8 cellular contexts compared by ENCODE assay signal in genomic region chr3:69085543-69086132, GRCh38. TPM values are rescaled to one million over a fixed set of nuclear protein-coding genes. Genes with fewer than 3 reads are reported as not detected.
DNase-seq lines count a peak whose midpoint lies in the region; ATAC-seq and TF ChIP-seq lines count a peak whose summit lies in the region.

No MANE protein-coding gene starts in this region.

- H3K4me1 Mint-ChIP-seq in dendritic cell treated with granulocyte-macrophage colony-stimulating factor and Interleukin-4, amounts not matched to agents 40 ng/mL and 50 ng/mL, for 4 days (ENCODE audit: low read depth): peaks cover 50% of the 10 kb centered on the region

- H3K27ac ChIP-seq in Peyer's patch: peak overlapping the region; percentile 85 to 96 (median 92)
- peak overlapping the region; percentile 92 for H3K27ac ChIP-seq in lower lobe of right lung
- peak overlapping the region; percentile 82 to 84 for H3K27ac ChIP-seq in testis

- intact Hi-C loops in dendritic cell treated with granulocyte-macrophage colony-stimulating factor and Interleukin-4, amounts not matched to agents 40 ng/mL and 50 ng/mL, for 4 days (cut with micrococcal nuclease): loop anchor here (5.0 to 10.0 kb wide), 2 partner anchors 33 to 239 kb away; partner anchors contain the start of gene TMF1
- intact Hi-C loops in lower lobe of right lung (cut with DNase I): no loop called here
- intact Hi-C loops in testis (cut with DNase I; ENCODE audit: low total_unique reads): no loop called here

- H3K4me3 ChIP-seq in Peyer's patch (peak overlapping the region; percentile 56 to 94 (median 82)), lower lobe of right lung (peak overlapping the region; percentile 92), testis (peak overlapping the region; percentile 77 to 83)

- DNase-seq in NCI-H1105 treated with DMSO at 0.1 percent for 48 hours (lab: John Stamatoyannopoulos, UW) (peak; percentile 1), NCI-H1105 (lab: John Stamatoyannopoulos, UW) (no peak), Peyer's patch (peak in 2 of 3 donors; percentile 61 to 62), lower lobe of right lung (peak; percentile 49), testis (peak; percentile 57), ecto neural progenitor cell (ENCODE audit: low spot score) (no peak)

- H3K9me3 Mint-ChIP-seq in dendritic cell treated with granulocyte-macrophage colony-stimulating factor and Interleukin-4, amounts not matched to agents 40 ng/mL and 50 ng/mL, for 4 days: no peaks in the 10 kb centered on the region

- H3K36me3 ChIP-seq in Peyer's patch (no peaks in the 10 kb centered on the region), lower lobe of right lung (no peaks in the 10 kb centered on the region), testis (ENCODE audit: low read depth, missing control alignments) (no peaks in the 10 kb centered on the region)

- H3K27ac Mint-ChIP-seq in dendritic cell treated with granulocyte-macrophage colony-stimulating factor and Interleukin-4, amounts not matched to agents 40 ng/mL and 50 ng/mL, for 4 days: peak overlapping the region; percentile 98

- H3K4me1 ChIP-seq in Peyer's patch (peaks cover 0 to 75% (median 40%) of the 10 kb centered on the region in 4 donors), lower lobe of right lung (peaks cover 79% of the 10 kb centered on the region), testis (peaks cover 40% of the 10 kb centered on the region)

- peak overlapping the region; percentile 94 for H3K4me3 Mint-ChIP-seq in dendritic cell treated with granulocyte-macrophage colony-stimulating factor and Interleukin-4, amounts not matched to agents 40 ng/mL and 50 ng/mL, for 4 days

- WGBS in testis, 2 donors: 0 to 1% methylated on average over 9 to 10 of the region's 10 CpGs

- no peaks in the 10 kb centered on the region for H3K9me3 ChIP-seq in Peyer's patch
- no peaks in the 10 kb centered on the region for H3K9me3 ChIP-seq in lower lobe of right lung
- no peaks in the 10 kb centered on the region for H3K9me3 ChIP-seq in testis

- TF ChIP-seq CTCF in Peyer's patch (IDR thresholded peaks at IDR 0.05) (no peak), lower lobe of right lung (IDR thresholded peaks at IDR 0.05) (no peak), testis (IDR thresholded peaks at IDR 0.05) (no peak)

- H3K36me3 Mint-ChIP-seq in dendritic cell treated with granulocyte-macrophage colony-stimulating factor and Interleukin-4, amounts not matched to agents 40 ng/mL and 50 ng/mL, for 4 days (ENCODE audit: low read depth): peaks cover 40% of the 10 kb centered on the region

- TF ChIP-seq POLR2A in Peyer's patch (IDR thresholded peaks at IDR 0.05): no peak
- no peak for TF ChIP-seq POLR2A in testis (IDR thresholded peaks at IDR 0.05)

- H3K27me3 Mint-ChIP-seq in dendritic cell treated with granulocyte-macrophage colony-stimulating factor and Interleukin-4, amounts not matched to agents 40 ng/mL and 50 ng/mL, for 4 days: no peaks in the 10 kb centered on the region

- no peaks in the 10 kb centered on the region for H3K27me3 ChIP-seq in Peyer's patch
- H3K27me3 ChIP-seq in lower lobe of right lung (ENCODE audit: low read depth): no peaks in the 10 kb centered on the region
- no peaks in the 10 kb centered on the region for H3K27me3 ChIP-seq in testis

- peak; percentile 18 to 50 for ATAC-seq in lower lobe of right lung
- ATAC-seq in HG02759 (IDR thresholded peaks at IDR 0.05; ENCODE audit: unreplicated experiment): no peak

RNA-seq across cellular contexts. Expression of gene ARL6IP5, which starts 0.9 kb away (rescaled TPM):
- total RNA-seq in Peyer's patch (10 to 100 TPM; 51.0 to 92.5 (median 82.4) TPM), lower lobe of right lung (138 TPM), testis (10 to 100 TPM; 61.3 to 70.6 TPM)
- 68.3 TPM for polyA plus RNA-seq in testis (ENCODE audit: insufficient read depth, low read depth, low replicate concordance)

RNA-seq across cellular contexts. Expression of gene UBA3, which starts 5.5 kb away (rescaled TPM):
- total RNA-seq in Peyer's patch: 10 to 100 TPM; 28.9 to 64.5 (median 59.8) TPM
- 48.3 TPM for total RNA-seq in lower lobe of right lung
- total RNA-seq in testis: 10 to 100 TPM; 43.1 to 56.2 TPM
- 39.8 TPM for polyA plus RNA-seq in testis (ENCODE audit: insufficient read depth, low read depth, low replicate concordance)

RNA-seq across cellular contexts. Expression of gene TMF1, which starts 33.5 kb away (rescaled TPM):
- total RNA-seq in Peyer's patch: 10 to 100 TPM; 36.8 to 49.5 (median 47.1) TPM
- 40.0 TPM for total RNA-seq in lower lobe of right lung
- 10 to 100 TPM; 37.4 to 67.7 TPM for total RNA-seq in testis
- 30.6 TPM for polyA plus RNA-seq in testis (ENCODE audit: insufficient read depth, low read depth, low replicate concordance)

RNA-seq across cellular contexts. Expression of gene LMOD3, which starts 36.8 kb away (rescaled TPM):
- total RNA-seq in Peyer's patch (not detected), lower lobe of right lung (0.12 TPM), testis (not detected)
- polyA plus RNA-seq in testis (ENCODE audit: insufficient read depth, low read depth, low replicate concordance): 0.55 TPM

Comparison
In these comparisons a context has a peak if more than half of its experiments do, and no peak if none do; other contexts are left out.
1. DNase-seq: peak in NCI-H1105 treated with DMSO at 0.1 percent for 48 hours (single experiment), Peyer's patch (2 of 3), lower lobe of right lung (single experiment) and testis (single experiment); none in NCI-H1105 (single experiment) and ecto neural progenitor cell (single experiment).
2. Peak in every context shown above with its lines, with median percentiles within 50 percentile points of each other: H3K27ac ChIP-seq and H3K4me3 ChIP-seq.